ENCODE assay signal across 18 cellular contexts in the genomic region with DNA sequence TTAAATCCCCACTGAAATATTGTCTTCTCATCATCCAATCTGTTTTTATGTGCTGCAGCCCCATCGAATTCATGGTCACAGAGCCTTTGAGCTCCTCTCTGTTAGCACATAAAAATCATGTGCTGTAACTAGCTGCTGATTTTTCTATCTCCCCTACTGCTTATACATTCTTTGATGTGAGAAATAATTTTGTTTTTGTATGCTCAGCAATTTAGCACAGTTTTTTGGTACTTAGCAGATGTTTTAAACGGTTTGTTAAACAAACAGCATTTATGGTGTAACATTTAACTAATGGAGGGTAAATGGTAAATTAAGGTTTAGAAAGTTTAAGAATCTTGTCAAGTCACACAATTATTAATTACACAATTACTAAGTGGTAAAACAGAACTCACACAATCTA.
A peak's percentile ranks its signal among the peaks of the same experiment; 100 is the strongest.
DNase-seq lines count a peak whose midpoint lies in the region; ATAC-seq, FAIRE-seq and TF ChIP-seq lines count a peak whose summit lies in the region.
"Had no signal": no experiment of that assay in that cellular context is flagged by ENCODE, and none has a peak within 500 bp of the region (broad histone marks: within the 10 kb centered on the region; RNA-seq: fewer than 3 reads in every experiment).

No MANE protein-coding gene starts in this region.

- H3K9ac ChIP-seq in GM12878 (ENCODE audit: control insufficient read depth, insufficient read depth, low read length), result no peak overlapping the region
- H3K9ac ChIP-seq: BLaER1 had no signal

- no peaks in the 10 kb centered on the region for H3K27me3 ChIP-seq in GM12878 (replicated peaks in 1 of 2; ENCODE audit: control insufficient read depth in 2 of 2, insufficient read depth in 2 of 2, low read length in 1 of 2)
- H3K27me3 ChIP-seq: BLaER1 had no signal

- ATAC-seq in A549, result no peak
- ATAC-seq in GM12878, result no peak
- no peak for ATAC-seq in GM21381 (IDR thresholded peaks at IDR 0.05; ENCODE audit: unreplicated experiment)
- ATAC-seq in HG02885 (IDR thresholded peaks at IDR 0.05; ENCODE audit: poor library complexity, unreplicated experiment), result no peak
- ATAC-seq: CD8-positive, alpha-beta T cell had no signal

- peaks cover 7% of the 10 kb centered on the region; the same call in 1 of the 3 replicates for H3K9me3 ChIP-seq in A549
- H3K9me3 ChIP-seq in HEK293 (ENCODE audit: control insufficient read depth, insufficient read depth, low read depth, low read length), result no peaks in the 10 kb centered on the region
- H3K9me3 ChIP-seq in GM12878 (replicated peaks; ENCODE audit: control insufficient read depth, insufficient read depth, low read length), result no peaks in the 10 kb centered on the region; the same call in 2 of the 3 replicates
- H3K9me3 ChIP-seq: HAP-1 had no signal

- peak overlapping the region in 1 of 2 experiments; percentile 45; a peak in 2 of 6 replicates for H3K27ac ChIP-seq in A549
- H3K27ac ChIP-seq in HEK293 (ENCODE audit: extremely low read depth, low read depth, low read length), result no peak overlapping the region
- no peak overlapping the region for H3K27ac ChIP-seq in GM12878 (ENCODE audit: control insufficient read depth, insufficient read depth)
- H3K27ac ChIP-seq: BLaER1, C4-2B had no signal

- H3K4me2 ChIP-seq in A549 (no peak overlapping the region), GM12878 (ENCODE audit: control insufficient read depth, insufficient read depth) (no peak overlapping the region)
- H3K4me2 ChIP-seq: BLaER1 had no signal

- no peak for TF ChIP-seq EP300 in A549 (IDR thresholded peaks at IDR 0.05)
- TF ChIP-seq EP300 in GM12878 (IDR thresholded peaks at IDR 0.05; ENCODE audit: borderline replicate concordance in 1 of 2, control insufficient read depth in 1 of 2, low read depth in 2 of 2, low read length in 2 of 2), result no peak

- H2AFZ ChIP-seq in GM12878 (ENCODE audit: control insufficient read depth, low read depth, low read length), result no peak overlapping the region

- DNase-seq in A549 (ENCODE audit: low read depth in 1 of 2, low spot score in 1 of 2), result no peak
- DNase-seq in GM12878 (ENCODE audit: low read depth, low spot score), result no peak
- DNase-seq in HTR-8/SVneo (ENCODE audit: insufficient read length, low spot score), result no peak
- DNase-seq: Caco-2; CD4-positive, CD25-positive, alpha-beta regulatory T cell; CD8-positive, alpha-beta T cell; DMS153; DND-41; GOT3 had no signal

- TF ChIP-seq POLR2A in A549 (IDR thresholded peaks at IDR 0.05; ENCODE audit: low read length) (no peak), GM12878 (IDR thresholded peaks at IDR 0.05; ENCODE audit: low read depth, low read length) (no peak)

- no peak overlapping the region for H3K4me3 ChIP-seq in A549
- H3K4me3 ChIP-seq in HEK293 (ENCODE audit: low read depth, low read length), result no peak overlapping the region
- H3K4me3 ChIP-seq in GM12878, result no peak overlapping the region
- H3K4me3 ChIP-seq: BLaER1, HAP-1 had no signal

- POLR2A ChIA-PET in A549 (lab: Yijun Ruan, JAX) (no interaction called here), HEK293 (lab: Yijun Ruan, JAX) (no interaction called here), GM12878 (lab: Charles Lee) (no interaction called here)

- 66% methylated on average over 2 of the region's 2 CpGs for WGBS in A549 (ENCODE audit: missing lambda C conversion rate)
- 0% methylated on average over 2 of the region's 2 CpGs for WGBS in GM12878 (ENCODE audit: insufficient coverage, insufficient replicate concordance, low lambda C conversion rate, missing lambda C conversion rate)

- no TSS peak for BruUV-seq in GM12878 (replicated peaks; lab: Mats Ljungman, UMichigan)

- RAD21 ChIA-PET in GM12878 (lab: Charles Lee; ENCODE audit: unreplicated experiment), result interaction anchor here (1.6 to 3.0 kb wide), 2 partner anchors 16 to 409 kb away, joined by 4 to 28 read pairs; no protein-coding TSS in a partner anchor

- peaks cover 0 to 9% of the 10 kb centered on the region in 2 experiments; a peak in 2 of 3 replicates for H3K36me3 ChIP-seq in HEK293 (ENCODE audit: control insufficient read depth in 2 of 2, insufficient read depth in 1 of 2, low read length in 2 of 2)
- no peaks in the 10 kb centered on the region for H3K36me3 ChIP-seq in GM12878 (ENCODE audit: control insufficient read depth in 2 of 2, insufficient read depth in 2 of 2, low read length in 1 of 2)
- H3K36me3 ChIP-seq: BLaER1, HAP-1 had no signal

- H4K20me1 ChIP-seq in GM12878 (ENCODE audit: control insufficient read depth, insufficient read depth), result no peaks in the 10 kb centered on the region
- H4K20me1 ChIP-seq: BLaER1 had no signal

- intact Hi-C loops in GM12878 (cut with micrococcal nuclease; ENCODE audit: unreplicated experiment), result loop anchor here (5.0 to 10.0 kb wide), 2 partner anchors 281 to 664 kb away; no protein-coding TSS in a partner anchor

- in situ Hi-C loops in GM12878 (cut with MboI), result no loop called here

- CTCF ChIA-PET in A549 (lab: Yijun Ruan, JAX) (interaction anchor here (1.3 to 2.2 kb wide), 3 partner anchors 133 to 420 kb away, joined by 5 to 8 read pairs (median 7); no protein-coding TSS in a partner anchor), HEK293 (lab: Yijun Ruan, JAX) (interaction anchor here (1.0 to 5.6 kb wide), 9 partner anchors 8 to 665 kb away, joined by 3 to 102 read pairs (median 17); no protein-coding TSS in a partner anchor), GM12878 (lab: Yijun Ruan, JAX) (interaction anchor here (1.4 to 5.6 kb wide), 8 partner anchors 15 to 665 kb away, joined by 3 to 108 read pairs (median 12); no protein-coding TSS in a partner anchor)

- TF ChIP-seq RAD21 in A549 (conservative IDR thresholded peaks at IDR 0.05 in 1 of 2, IDR thresholded peaks at IDR 0.05 in 1 of 2) (no peak), GM12878 (IDR thresholded peaks at IDR 0.05; ENCODE audit: insufficient read depth, low read depth, low read length) (no peak)

- TF ChIP-seq CTCF in A549 (IDR thresholded peaks at IDR 0.05), result no peak
- no peak for TF ChIP-seq CTCF in HEK293 (tag by site-specific recombination; IDR thresholded peaks at IDR 0.05)
- no peak for TF ChIP-seq CTCF in GM12878 (IDR thresholded peaks at IDR 0.05 in 2 of 3, conservative IDR thresholded peaks at IDR 0.05 in 1 of 3; ENCODE audit: control insufficient read depth in 2 of 3, extremely low read depth in 1 of 3, insufficient read depth in 1 of 3, low read depth in 3 of 3, low read length in 3 of 3)

- H3K4me1 ChIP-seq in A549, result peaks cover 24% of the 10 kb centered on the region; the same call in 2 of the 3 replicates
- H3K4me1 ChIP-seq in HEK293 (ENCODE audit: control insufficient read depth, insufficient read depth, low read length), result no peaks in the 10 kb centered on the region; the same call in 1 of the 2 replicates
- H3K4me1 ChIP-seq in GM12878 (ENCODE audit: control insufficient read depth, insufficient read depth, low read length), result no peaks in the 10 kb centered on the region
- H3K4me1 ChIP-seq: BLaER1, Caco-2, HAP-1 had no signal

- no peaks in the 10 kb centered on the region for H3K79me2 ChIP-seq in GM12878 (ENCODE audit: control insufficient read depth, insufficient read depth, low read length)

- no peak for FAIRE-seq in A549 (lab: Jason Lieb, UNC)
- FAIRE-seq in GM12878 (lab: Jason Lieb, UNC), result peak; percentile 38
- peak; percentile 70 for FAIRE-seq in islet of Langerhans (lab: Jason Lieb, UNC)
- no peak for FAIRE-seq in HTR-8/SVneo (lab: Jason Lieb, UNC)
- FAIRE-seq: GM19239, H54 had no signal

- SMC1A ChIA-PET in GM12878 (lab: Charles Lee; ENCODE audit: uncharacterized antibody, unreplicated experiment), result interaction anchor here (1.3 to 1.9 kb wide), 5 partner anchors 55 to 665 kb away, joined by 3 to 29 read pairs (median 5); no protein-coding TSS in a partner anchor

TF ChIP-seq in A549, 52 proteins besides CTCF, POLR2A, EP300 and RAD21:
- TF ChIP-seq HOXA7 (CRISPR knock-in tag; IDR thresholded peaks at IDR 0.05) (no peak), SMC3 (IDR thresholded peaks at IDR 0.05) (no peak), PHF8 (IDR thresholded peaks at IDR 0.05; ENCODE audit: borderline replicate concordance, low read depth) (no peak), POLR2AphosphoS2 (conservative IDR thresholded peaks at IDR 0.05; ENCODE audit: low read length) (no peak), MAFK (IDR thresholded peaks at IDR 0.05; ENCODE audit: partially characterized antibody) (peak; percentile 86), RCOR1 (IDR thresholded peaks at IDR 0.05; ENCODE audit: low read depth, low read length) (no peak)

TF ChIP-seq in HEK293, 187 proteins besides CTCF, POLR2A, EP300 and RAD21:
- TF ChIP-seq, protein P1, sequence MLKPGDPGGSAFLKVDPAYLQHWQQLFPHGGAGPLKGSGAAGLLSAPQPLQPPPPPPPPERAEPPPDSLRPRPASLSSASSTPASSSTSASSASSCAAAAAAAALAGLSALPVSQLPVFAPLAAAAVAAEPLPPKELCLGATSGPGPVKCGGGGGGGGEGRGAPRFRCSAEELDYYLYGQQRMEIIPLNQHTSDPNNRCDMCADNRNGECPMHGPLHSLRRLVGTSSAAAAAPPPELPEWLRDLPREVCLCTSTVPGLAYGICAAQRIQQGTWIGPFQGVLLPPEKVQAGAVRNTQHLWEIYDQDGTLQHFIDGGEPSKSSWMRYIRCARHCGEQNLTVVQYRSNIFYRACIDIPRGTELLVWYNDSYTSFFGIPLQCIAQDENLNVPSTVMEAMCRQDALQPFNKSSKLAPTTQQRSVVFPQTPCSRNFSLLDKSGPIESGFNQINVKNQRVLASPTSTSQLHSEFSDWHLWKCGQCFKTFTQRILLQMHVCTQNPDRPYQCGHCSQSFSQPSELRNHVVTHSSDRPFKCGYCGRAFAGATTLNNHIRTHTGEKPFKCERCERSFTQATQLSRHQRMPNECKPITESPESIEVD (tag by site-specific recombination; IDR thresholded peaks at IDR 0.05), result peak; percentile 61; the same call in 1 of the 2 replicates
- no peak for TF ChIP-seq ZNF664 (tag by site-specific recombination; IDR thresholded peaks at IDR 0.05)
